ENCODE assay signal across 24 cellular contexts in the genomic region with DNA sequence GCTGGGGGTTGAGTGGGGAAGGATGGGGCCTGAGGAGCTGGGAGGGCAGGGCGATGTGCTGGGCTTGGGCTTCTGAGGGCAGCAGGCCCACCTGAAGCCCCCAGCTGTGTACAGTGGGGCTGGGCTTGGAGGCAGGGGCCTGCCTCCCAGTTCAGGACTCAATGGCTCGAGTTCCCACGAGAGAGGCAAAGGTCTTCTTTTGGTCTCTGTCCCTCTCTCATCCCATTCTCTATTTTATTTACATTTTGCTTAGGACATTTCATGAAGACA.
DNase-seq lines count a peak whose midpoint lies in the region; ATAC-seq, FAIRE-seq and TF ChIP-seq lines count a peak whose summit lies in the region.
"Had no signal": no experiment of that assay in that cellular context is flagged by ENCODE, and none has a peak within 500 bp of the region (broad histone marks: within the 10 kb centered on the region; RNA-seq: fewer than 3 reads in every experiment).

No MANE protein-coding gene starts in this region.

- H3K79me2 ChIP-seq in neural progenitor cell (ENCODE audit: low read depth) = no peaks in the 10 kb centered on the region

- H3K9me3 ChIP-seq in WERI-Rb-1 (ENCODE audit: severe bottlenecking) (no peaks in the 10 kb centered on the region), neural progenitor cell (ENCODE audit: low read depth) (no peaks in the 10 kb centered on the region), suprapubic skin (no peaks in the 10 kb centered on the region), mesenchymal stem cell (ENCODE audit: control insufficient read depth, low read length) (no peaks in the 10 kb centered on the region)
- H3K9me3 ChIP-seq: Caco-2, HAP-1 had no signal

- H3K27me3 ChIP-seq in WERI-Rb-1 (ENCODE audit: insufficient read depth, low read depth, severe bottlenecking) = no peaks in the 10 kb centered on the region
- no peaks in the 10 kb centered on the region for H3K27me3 ChIP-seq in neural progenitor cell
- H3K27me3 ChIP-seq in suprapubic skin = no peaks in the 10 kb centered on the region
- peaks cover 4 to 8% of the 10 kb centered on the region in 2 experiments for H3K27me3 ChIP-seq in mesenchymal stem cell (ENCODE audit: control insufficient read depth in 1 of 2, insufficient read depth in 1 of 2, low read length in 2 of 2)

- peak overlapping the region; percentile 2 for H3K4me2 ChIP-seq in neural progenitor cell
- H3K4me2 ChIP-seq in mesenchymal stem cell (ENCODE audit: low read length, poor library complexity, severe bottlenecking) = no peak overlapping the region
- H3K4me2 ChIP-seq: PC-9 had no signal

- H3K36me3 Mint-ChIP-seq in neural progenitor cell = no peaks in the 10 kb centered on the region
- H3K36me3 Mint-ChIP-seq: CD4-positive, alpha-beta memory T cell had no signal

- no peaks in the 10 kb centered on the region for H4K20me1 ChIP-seq in neural progenitor cell (ENCODE audit: low read depth)

- 85% methylated on average over 2 of the region's 3 CpGs for WGBS in suprapubic skin
- 90% methylated on average over 3 of the region's 3 CpGs for WGBS in mesenchymal stem cell

- H4K8ac ChIP-seq in mesenchymal stem cell (ENCODE audit: low read length) = no peak overlapping the region

- H3K27me3 Mint-ChIP-seq in neural progenitor cell (ENCODE audit: insufficient read depth, low read depth) = peaks cover 13% of the 10 kb centered on the region

- H2BK120ac ChIP-seq in mesenchymal stem cell (ENCODE audit: low read depth, low read length) = no peak overlapping the region

- no peak overlapping the region for H2BK5ac ChIP-seq in mesenchymal stem cell (ENCODE audit: low read depth, low read length, poor library complexity, severe bottlenecking)

- H4K91ac ChIP-seq in mesenchymal stem cell (ENCODE audit: low read length) = no peak overlapping the region

- no peak overlapping the region for H2AK5ac ChIP-seq in mesenchymal stem cell (ENCODE audit: low read length, severe bottlenecking)

- H3K18ac ChIP-seq in mesenchymal stem cell (ENCODE audit: low read depth in 1 of 2, low read length in 2 of 2) = no peak overlapping the region

- peak; percentile 12 for DNase-seq in D341Med (ENCODE audit: low spot score)
- peak; percentile 4 for DNase-seq in WERI-Rb-1
- DNase-seq in neural progenitor cell (ENCODE audit: low spot score) = no peak
- peak in 1 of 2 donors; percentile 37 for DNase-seq in suprapubic skin (ENCODE audit: low spot score in 2 of 2)
- DNase-seq in mesenchymal stem cell = no peak
- no peak for DNase-seq in stimulated activated naive CD8-positive, alpha-beta T cell treated with anti-CD3 and anti-CD28 coated beads, Interleukin-15, Interleukin-2, amounts not matched to agents 100 U/mL and 50 U/mL, for 24 hours
- DNase-seq in GM12892 (ENCODE audit: insufficient read length) = no peak
- DNase-seq: CD4-positive, alpha-beta memory T cell; DND-41; GM23248; KG1; NCI-H1105; NCI-H146; NCI-H2029 treated with DMSO at 0.1 percent for 48 hours; NCI-H226; NCI-H510A treated with DMSO at 0.1 percent for 48 hours; NCI-H748 treated with DMSO at 0.1 percent for 48 hours; PC-9; SIG-M5 had no signal

- FAIRE-seq in GM12892 (lab: Jason Lieb, UNC) = no peak
- FAIRE-seq: GM12891 had no signal

- no peaks in the 10 kb centered on the region for H3K36me3 ChIP-seq in WERI-Rb-1
- H3K36me3 ChIP-seq in neural progenitor cell = no peaks in the 10 kb centered on the region
- H3K36me3 ChIP-seq in suprapubic skin = no peaks in the 10 kb centered on the region
- H3K36me3 ChIP-seq in mesenchymal stem cell (ENCODE audit: control insufficient read depth in 1 of 2, insufficient read depth in 2 of 2, low read depth in 1 of 2, low read length in 2 of 2) = no peaks in the 10 kb centered on the region
- H3K36me3 ChIP-seq: HAP-1 had no signal

- ATAC-seq in stimulated activated naive CD8-positive, alpha-beta T cell treated with anti-CD3 and anti-CD28 coated beads, Interleukin-15, Interleukin-2, amounts not matched to agents 100 U/mL and 50 U/mL, for 24 hours = no peak
- no peak for ATAC-seq in GM21737 (IDR thresholded peaks at IDR 0.05; ENCODE audit: unreplicated experiment)

- no peak for TF ChIP-seq POLR2A in suprapubic skin (IDR thresholded peaks at IDR 0.05)
- TF ChIP-seq POLR2A in GM12892 (IDR thresholded peaks at IDR 0.05; ENCODE audit: low read depth, low read length) = no peak

- H3F3A ChIP-seq in neural progenitor cell (ENCODE audit: low read depth) = peaks cover 17% of the 10 kb centered on the region

- no peak overlapping the region for H3K23ac ChIP-seq in mesenchymal stem cell (ENCODE audit: low read length in 2 of 2)

- H3K4me3 ChIP-seq in WERI-Rb-1 (ENCODE audit: low read depth, low read length) (no peak overlapping the region), neural progenitor cell (no peak overlapping the region), suprapubic skin (no peak overlapping the region), mesenchymal stem cell (ENCODE audit: insufficient read depth in 1 of 2, low read depth in 1 of 2, low read length in 2 of 2) (no peak overlapping the region)
- H3K4me3 ChIP-seq: GM23248, HAP-1, PC-9 had no signal

- no peak overlapping the region for H3K27ac Mint-ChIP-seq in neural progenitor cell
- H3K27ac Mint-ChIP-seq: CD4-positive, alpha-beta memory T cell had no signal

- H3K27ac ChIP-seq in WERI-Rb-1 = peak overlapping the region; percentile 48
- H3K27ac ChIP-seq in neural progenitor cell = no peak overlapping the region
- H3K27ac ChIP-seq in suprapubic skin = peak overlapping the region; percentile 24
- H3K27ac ChIP-seq in mesenchymal stem cell (ENCODE audit: low read length, poor library complexity, severe bottlenecking) = no peak overlapping the region
- H3K27ac ChIP-seq: GM23248, PC-9, RWPE1 had no signal

- H3K9ac ChIP-seq in neural progenitor cell = no peak overlapping the region
- H3K9ac ChIP-seq in mesenchymal stem cell (ENCODE audit: low read length) = no peak overlapping the region
- H3K9ac ChIP-seq: GM23248 had no signal

- no peak for TF ChIP-seq CTCF in WERI-Rb-1 (IDR thresholded peaks at IDR 0.05; ENCODE audit: low read depth, low read length)
- TF ChIP-seq CTCF in neural progenitor cell (IDR thresholded peaks at IDR 0.05) = no peak
- no peak for TF ChIP-seq CTCF in suprapubic skin (IDR thresholded peaks at IDR 0.05)

- no peak overlapping the region for H3K14ac ChIP-seq in mesenchymal stem cell (ENCODE audit: low read length in 2 of 2)

- no peak for TF ChIP-seq EP300 in suprapubic skin (IDR thresholded peaks at IDR 0.05)

- H2BK12ac ChIP-seq in mesenchymal stem cell (ENCODE audit: low read length in 2 of 2) = no peak overlapping the region

- H3K4me1 ChIP-seq in neural progenitor cell (peaks cover 24% of the 10 kb centered on the region), suprapubic skin (peaks cover 14% of the 10 kb centered on the region), mesenchymal stem cell (ENCODE audit: control insufficient read depth, insufficient read depth, low read depth, low read length) (no peaks in the 10 kb centered on the region)
- H3K4me1 ChIP-seq: Caco-2 had no signal

- no peaks in the 10 kb centered on the region for H3K79me1 ChIP-seq in mesenchymal stem cell (replicated peaks; ENCODE audit: low read length, poor library complexity, severe bottlenecking)

- H2BK15ac ChIP-seq in mesenchymal stem cell (ENCODE audit: low read depth, poor library complexity, severe bottlenecking) = no peak overlapping the region

- no peak overlapping the region for H3K4me3 Mint-ChIP-seq in neural progenitor cell
- H3K4me3 Mint-ChIP-seq: CD4-positive, alpha-beta memory T cell had no signal

- peaks cover 31% of the 10 kb centered on the region for H3K4me1 Mint-ChIP-seq in neural progenitor cell
- H3K4me1 Mint-ChIP-seq: CD4-positive, alpha-beta memory T cell had no signal

- H3K9me3 Mint-ChIP-seq in neural progenitor cell = no peaks in the 10 kb centered on the region
- H3K9me3 Mint-ChIP-seq: CD4-positive, alpha-beta memory T cell had no signal

- no peak overlapping the region for H3K4ac ChIP-seq in mesenchymal stem cell (ENCODE audit: low read depth in 1 of 2, low read length in 2 of 2)

- H2AFZ ChIP-seq in neural progenitor cell (replicated peaks) = no peak overlapping the region
- no peak overlapping the region for H2AFZ ChIP-seq in mesenchymal stem cell (ENCODE audit: low read depth, low read length)
- H2AFZ ChIP-seq: GM23248, PC-9 had no signal

Comparison
In these comparisons a context has a peak if more than half of its experiments do, and no peak if none do; other contexts are left out.
1. DNase-seq: peak in D341Med (single experiment) and WERI-Rb-1 (single experiment); none in neural progenitor cell (single experiment), mesenchymal stem cell (single experiment), stimulated activated naive CD8-positive, alpha-beta T cell treated with anti-CD3 and anti-CD28 coated beads, Interleukin-15, Interleukin-2, amounts not matched to agents 100 U/mL and 50 U/mL, for 24 hours (single experiment) and GM12892 (single experiment).
2. H3K27ac ChIP-seq: peak in WERI-Rb-1 (single experiment) and suprapubic skin (single experiment); none in neural progenitor cell (single experiment) and mesenchymal stem cell (single experiment).